In genomic region chr5:124584991-124585715, GRCh38 we compare ENCODE assay signal across 20 cellular contexts.
DNase-seq lines count a peak whose midpoint lies in the region; ATAC-seq, FAIRE-seq and TF ChIP-seq lines count a peak whose summit lies in the region.
"Had no signal": no experiment of that assay in that cellular context is flagged by ENCODE, and none has a peak within 500 bp of the region (broad histone marks: within the 10 kb centered on the region; RNA-seq: fewer than 3 reads in every experiment).

No MANE protein-coding gene starts in this region.

- TF ChIP-seq POLR2A in GM12892 (IDR thresholded peaks at IDR 0.05; ENCODE audit: low read depth, low read length) = no peak

- no peak for ATAC-seq in GM18873 (IDR thresholded peaks at IDR 0.05; ENCODE audit: low FRiP score, unreplicated experiment)
- ATAC-seq: PC-3 had no signal

- no peaks in the 10 kb centered on the region for H3K36me3 ChIP-seq in GM06990 (ENCODE audit: control insufficient read depth, insufficient read depth, low read length)
- H3K36me3 ChIP-seq: ovary, thoracic aorta had no signal

- H3K27me3 ChIP-seq in GM06990 (replicated peaks; ENCODE audit: control insufficient read depth, insufficient read depth, low read length) = no peaks in the 10 kb centered on the region
- H3K27me3 ChIP-seq: ovary had no signal

- peak; percentile 54 for FAIRE-seq in GM12892 (lab: Jason Lieb, UNC)
- FAIRE-seq: islet of Langerhans had no signal

- H3K4me3 ChIP-seq in GM06990 (replicated peaks; ENCODE audit: low read depth, low read length) = no peak overlapping the region
- H3K4me3 ChIP-seq in fibroblast of mammary gland (ENCODE audit: control insufficient read depth, low read depth, low read length) = no peak overlapping the region
- H3K4me3 ChIP-seq: lung, ovary, thoracic aorta had no signal

- no peak for DNase-seq in GM06990 (ENCODE audit: extremely low read depth, insufficient read length)
- no peak for DNase-seq in GM12892 (ENCODE audit: insufficient read length)
- peak; percentile 10 for DNase-seq in NAMALWA (ENCODE audit: low spot score)
- peak; percentile 15 for DNase-seq in fibroblast of mammary gland (ENCODE audit: low read depth)
- DNase-seq in activated CD4-positive, CD25-positive, alpha-beta regulatory T cell treated with anti-CD3 and anti-CD28 coated beads, Interleukin-2, amount 50 U/mL, for 72 hours = no peak
- no peak for DNase-seq in activated CD4-positive, alpha-beta T cell treated with anti-CD3 and anti-CD28 coated beads, Interleukin-2, amount 50 U/mL, for 1 hour
- DNase-seq: activated naive CD4-positive, alpha-beta T cell treated with anti-CD3 and anti-CD28 coated beads, Interleukin-2, amount 10 ng/mL, durations not matched to agents 7 days and 5 days; AML-193; Caco-2; endodermal cell; MV-4-11; NCI-H2029 treated with DMSO at 0.1 percent for 48 hours; NCI-H510A; ovary; PC-3; stimulated activated CD4-positive, alpha-beta T cell treated with anti-CD3 and anti-CD28 coated beads, Interleukin-4, amount 100 ng/mL, for 4 hours had no signal

- TF ChIP-seq CTCF in GM06990 (IDR thresholded peaks at IDR 0.05; ENCODE audit: insufficient read depth, low read length, poor library complexity, severe bottlenecking) (peak; percentile 20), fibroblast of mammary gland (conservative IDR thresholded peaks at IDR 0.05; ENCODE audit: control insufficient read depth, insufficient read depth, low read depth, low read length) (no peak)

Comparison
In these comparisons a context has a peak if more than half of its experiments do, and no peak if none do; other contexts are left out.
1. DNase-seq: peak in NAMALWA (single experiment) and fibroblast of mammary gland (single experiment); none in GM06990 (single experiment), GM12892 (single experiment), activated CD4-positive, CD25-positive, alpha-beta regulatory T cell treated with anti-CD3 and anti-CD28 coated beads, Interleukin-2, amount 50 U/mL, for 72 hours (single experiment) and activated CD4-positive, alpha-beta T cell treated with anti-CD3 and anti-CD28 coated beads, Interleukin-2, amount 50 U/mL, for 1 hour (single experiment).